Comparison of ENCODE assay signal across 9 cellular contexts in the genomic region with DNA sequence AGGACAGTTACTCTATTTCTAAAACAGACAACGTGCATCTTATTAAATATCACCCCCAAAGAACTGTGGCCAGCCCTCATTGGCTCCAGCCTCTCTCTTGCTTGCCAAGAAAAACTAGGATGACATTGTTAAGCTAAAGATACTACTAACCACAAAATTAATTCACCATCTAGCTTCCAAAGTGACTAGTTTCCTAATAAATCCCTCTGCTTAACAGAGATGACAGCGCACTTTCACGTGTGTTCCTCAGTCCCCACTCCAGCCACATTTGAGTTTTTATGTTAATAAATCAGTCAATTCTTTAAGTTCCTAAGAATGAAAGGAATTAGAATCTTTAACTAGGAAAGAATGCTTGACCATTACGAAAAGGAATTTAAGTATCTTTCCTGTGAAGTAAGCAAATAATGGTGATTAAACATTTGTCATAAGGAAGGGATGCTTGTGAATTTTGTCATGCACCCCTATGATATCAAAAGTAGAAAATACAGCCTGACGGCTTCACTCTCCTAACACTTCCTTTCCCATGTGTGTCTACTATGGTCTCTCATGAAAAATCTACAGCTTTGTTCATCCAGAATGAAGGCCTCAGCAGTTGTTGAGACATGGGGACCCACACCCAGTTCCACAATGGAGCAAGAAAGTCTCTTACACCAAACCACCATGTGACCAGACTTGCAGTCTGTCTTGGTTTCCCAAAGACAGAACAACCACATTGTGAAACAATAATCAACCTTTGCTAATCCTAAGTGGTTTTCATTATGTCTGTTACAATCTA. TPM values are rescaled to one million over a fixed set of nuclear protein-coding genes. Genes with fewer than 3 reads are reported as not detected.
DNase-seq lines count a peak whose midpoint lies in the region; ATAC-seq, FAIRE-seq and TF ChIP-seq lines count a peak whose summit lies in the region.
"Had no signal": no experiment of that assay in that cellular context is flagged by ENCODE, and none has a peak within 500 bp of the region (broad histone marks: within the 10 kb centered on the region; RNA-seq: fewer than 3 reads in every experiment).

No MANE protein-coding gene starts in this region.

- peak overlapping the region; percentile 15 for H3K4me3 ChIP-seq in astrocyte (ENCODE audit: insufficient read depth, low read depth, low read length)
- no peak overlapping the region for H3K4me3 ChIP-seq in left lung
- H3K4me3 ChIP-seq in vagina: no peak overlapping the region

- no peak for TF ChIP-seq POLR2A in vagina (IDR thresholded peaks at IDR 0.05)

- H3K36me3 ChIP-seq in astrocyte (ENCODE audit: insufficient read depth, low read length): peaks cover 5% of the 10 kb centered on the region
- no peaks in the 10 kb centered on the region for H3K36me3 ChIP-seq in left lung
- no peaks in the 10 kb centered on the region for H3K36me3 ChIP-seq in vagina

- no peak overlapping the region for H2AFZ ChIP-seq in astrocyte (ENCODE audit: low read depth, low read length)

- peak overlapping the region; percentile 68 for H3K4me2 ChIP-seq in astrocyte (ENCODE audit: low read length)

- peak; percentile 48 to 84 for ATAC-seq in activated naive CD4-positive, alpha-beta T cell treated with anti-CD3 and anti-CD28 coated beads, Interleukin-2, amount 50 U/mL, for 72 hours
- ATAC-seq in left lung: peak; percentile 54
- no peak for ATAC-seq in GM18511 (IDR thresholded peaks at IDR 0.05; ENCODE audit: unreplicated experiment)
- ATAC-seq in GM18519 (IDR thresholded peaks at IDR 0.05; ENCODE audit: low FRiP score, unreplicated experiment): no peak

- no peaks in the 10 kb centered on the region for H3K36me3 Mint-ChIP-seq in activated naive CD4-positive, alpha-beta T cell treated with anti-CD3 and anti-CD28 coated beads, Interleukin-2, amount 50 U/mL, for 72 hours
- no peaks in the 10 kb centered on the region for H3K36me3 Mint-ChIP-seq in activated naive CD4-positive, alpha-beta T cell treated with anti-CD3 and anti-CD28 coated beads for 36 hours (ENCODE audit: low read depth)
- peaks cover 7% of the 10 kb centered on the region for H3K36me3 Mint-ChIP-seq in astrocyte (ENCODE audit: low read depth, unreplicated experiment)

- peaks cover 9% of the 10 kb centered on the region for H4K20me1 ChIP-seq in astrocyte (ENCODE audit: insufficient read depth, low read length)

- H3K27ac ChIP-seq in astrocyte (ENCODE audit: low read depth, low read length): peak overlapping the region; percentile 98
- H3K27ac ChIP-seq in left lung: peak overlapping the region; percentile 83 to 88
- peak overlapping the region; percentile 70 for H3K27ac ChIP-seq in vagina

- no peak overlapping the region for H3K4me3 Mint-ChIP-seq in activated naive CD4-positive, alpha-beta T cell treated with anti-CD3 and anti-CD28 coated beads for 36 hours
- peak overlapping the region; percentile 51 for H3K4me3 Mint-ChIP-seq in astrocyte (ENCODE audit: unreplicated experiment)

- H3K4me1 ChIP-seq in astrocyte (ENCODE audit: insufficient read depth, low read length) (peaks cover 58% of the 10 kb centered on the region), left lung (peaks cover 52 to 96% of the 10 kb centered on the region in 2 donors), vagina (peaks cover 78% of the 10 kb centered on the region)

- H3K27me3 Mint-ChIP-seq in activated naive CD4-positive, alpha-beta T cell treated with anti-CD3 and anti-CD28 coated beads for 36 hours (ENCODE audit: low read depth): no peaks in the 10 kb centered on the region
- H3K27me3 Mint-ChIP-seq in astrocyte (ENCODE audit: low read depth, unreplicated experiment): no peaks in the 10 kb centered on the region

- H3K27me3 ChIP-seq in astrocyte (ENCODE audit: insufficient read depth, low read length): no peaks in the 10 kb centered on the region
- H3K27me3 ChIP-seq in left lung: no peaks in the 10 kb centered on the region
- no peaks in the 10 kb centered on the region for H3K27me3 ChIP-seq in vagina

- H3K4me1 Mint-ChIP-seq in activated naive CD4-positive, alpha-beta T cell treated with anti-CD3 and anti-CD28 coated beads for 36 hours (ENCODE audit: low read depth): peaks cover 32% of the 10 kb centered on the region
- H3K4me1 Mint-ChIP-seq in astrocyte (ENCODE audit: low read depth, unreplicated experiment): peaks cover 73% of the 10 kb centered on the region

- peak; percentile 92 for FAIRE-seq in astrocyte (lab: Jason Lieb, UNC)

- intact Hi-C loops in activated naive CD4-positive, alpha-beta T cell treated with anti-CD3 and anti-CD28 coated beads for 36 hours (cut with micrococcal nuclease): no loop called here
- intact Hi-C loops in left lung (cut with DNase I): no loop called here
- intact Hi-C loops in vagina (cut with DNase I): no loop called here

- H3K9me3 ChIP-seq in astrocyte (ENCODE audit: insufficient read depth, low read depth, low read length): no peaks in the 10 kb centered on the region
- H3K9me3 ChIP-seq in left lung: no peaks in the 10 kb centered on the region
- H3K9me3 ChIP-seq in vagina: no peaks in the 10 kb centered on the region

- no peak overlapping the region for H3K27ac Mint-ChIP-seq in activated naive CD4-positive, alpha-beta T cell treated with anti-CD3 and anti-CD28 coated beads, Interleukin-2, amount 50 U/mL, for 72 hours
- no peak overlapping the region for H3K27ac Mint-ChIP-seq in activated naive CD4-positive, alpha-beta T cell treated with anti-CD3 and anti-CD28 coated beads for 36 hours
- peak overlapping the region; percentile 79 for H3K27ac Mint-ChIP-seq in astrocyte (ENCODE audit: unreplicated experiment)

- no peak for TF ChIP-seq CTCF in astrocyte (IDR thresholded peaks at IDR 0.05; ENCODE audit: insufficient read depth, low read depth, low read length)
- TF ChIP-seq CTCF in left lung (IDR thresholded peaks at IDR 0.05): no peak
- TF ChIP-seq CTCF in vagina (IDR thresholded peaks at IDR 0.05): no peak

- CTCF ChIA-PET in activated naive CD4-positive, alpha-beta T cell treated with anti-CD3 and anti-CD28 coated beads for 36 hours (lab: Charles Lee): interaction anchor here (0.5 to 0.6 kb wide), 2 partner anchors 34 to 171 kb away, joined by 3 read pairs; no protein-coding TSS in a partner anchor

- H3K9ac ChIP-seq in astrocyte (ENCODE audit: low read length): peak overlapping the region; percentile 81

- peaks cover 96% of the 10 kb centered on the region for H3K79me2 ChIP-seq in astrocyte (ENCODE audit: insufficient read depth, low read length)

- no peak for DNase-seq in activated naive CD4-positive, alpha-beta T cell treated with anti-CD3 and anti-CD28 coated beads, Interleukin-2, amount 50 U/mL, for 72 hours (ENCODE audit: low spot score in 2 of 2)
- DNase-seq in activated naive CD4-positive, alpha-beta T cell treated with anti-CD3 and anti-CD28 coated beads for 36 hours: no peak
- DNase-seq in astrocyte (ENCODE audit: low read depth) (peak; percentile 96), left lung (peak in 1 of 2 donors; percentile 50), vagina (ENCODE audit: extremely low spot score in 2 of 2) (no peak), NCI-H345 (lab: John Stamatoyannopoulos, UW) (no peak)
- DNase-seq: Karpas-422 had no signal

- H3K9me3 Mint-ChIP-seq in activated naive CD4-positive, alpha-beta T cell treated with anti-CD3 and anti-CD28 coated beads, Interleukin-2, amount 50 U/mL, for 72 hours: no peaks in the 10 kb centered on the region
- no peaks in the 10 kb centered on the region for H3K9me3 Mint-ChIP-seq in activated naive CD4-positive, alpha-beta T cell treated with anti-CD3 and anti-CD28 coated beads for 36 hours
- no peaks in the 10 kb centered on the region for H3K9me3 Mint-ChIP-seq in astrocyte (ENCODE audit: unreplicated experiment)

RNA-seq across cellular contexts. Expression of a gene that starts 8.1 kb away (rescaled TPM):
- 10 to 100 TPM; 61.5 to 87.5 TPM for total RNA-seq in activated naive CD4-positive, alpha-beta T cell treated with anti-CD3 and anti-CD28 coated beads, Interleukin-2, amount 50 U/mL, for 72 hours
- 10 to 100 TPM; 36.4 to 43.7 TPM for total RNA-seq in activated naive CD4-positive, alpha-beta T cell treated with anti-CD3 and anti-CD28 coated beads for 36 hours
- total RNA-seq in astrocyte: 364 and 391 TPM in 2 replicates
- total RNA-seq in left lung: 100 to 1,000 TPM; 224 to 282 TPM
- 189 TPM for total RNA-seq in vagina

Comparison
In these comparisons a context has a peak if more than half of its experiments do, and no peak if none do; other contexts are left out.
1. ATAC-seq: peak in activated naive CD4-positive, alpha-beta T cell treated with anti-CD3 and anti-CD28 coated beads, Interleukin-2, amount 50 U/mL, for 72 hours (2 of 2) and left lung (single experiment); none in GM18511 (single experiment) and GM18519 (single experiment).
2. Peak in every context shown above with its lines, with median percentiles within 50 percentile points of each other: H3K27ac ChIP-seq.